ENCODE assay signal across 1 cellular context in genomic region chr19:15120135-15121026, GRCh38.
TF ChIP-seq lines count a peak whose summit lies in the region.

No MANE protein-coding gene starts in this region.

TF ChIP-seq in WTC11, 78 proteins besides CTCF, POLR2A, EP300 and RAD21 (continued from another document):
- TF ChIP-seq ATF2 (CRISPR knock-in tag; IDR thresholded peaks at IDR 0.05; ENCODE audit: borderline replicate concordance, low read depth) (no peak), SP1 (CRISPR knock-in tag; conservative IDR thresholded peaks at IDR 0.05) (no peak), CBFB (CRISPR knock-in tag; IDR thresholded peaks at IDR 0.05; ENCODE audit: low read depth) (no peak), GTF2I (CRISPR knock-in tag; conservative IDR thresholded peaks at IDR 0.05) (no peak), CDX4 (CRISPR knock-in tag; IDR thresholded peaks at IDR 0.05; ENCODE audit: borderline replicate concordance) (no peak), TCF7 (CRISPR knock-in tag; IDR thresholded peaks at IDR 0.05; ENCODE audit: low read depth) (no peak), NFE2L1 (CRISPR knock-in tag; IDR thresholded peaks at IDR 0.05) (no peak), ZNF138 (CRISPR knock-in tag; conservative IDR thresholded peaks at IDR 0.05) (no peak), STAT6 (CRISPR knock-in tag; conservative IDR thresholded peaks at IDR 0.05; ENCODE audit: low read depth) (no peak)
